Comparison of ENCODE assay signal across 13 cellular contexts in the genomic region with DNA sequence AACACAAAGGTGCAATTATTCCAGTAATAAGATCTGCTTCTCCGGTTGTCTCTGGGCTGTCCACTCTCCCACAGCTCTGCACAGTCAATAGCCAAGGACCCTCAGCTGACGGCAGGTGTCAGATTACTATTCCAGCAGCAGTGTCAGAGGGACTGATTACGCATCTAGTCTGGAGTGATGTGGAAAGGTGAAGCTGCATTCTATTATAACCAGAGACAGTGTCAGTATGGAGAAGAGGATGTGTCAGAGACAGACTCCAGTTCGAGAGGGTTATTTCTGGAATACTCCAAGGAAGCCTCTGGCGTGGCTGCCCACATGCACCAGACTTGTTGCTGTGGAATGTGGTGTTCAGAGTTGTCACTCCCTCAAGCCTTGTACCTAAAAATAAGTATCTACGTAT.
DNase-seq lines count a peak whose midpoint lies in the region; ATAC-seq and TF ChIP-seq lines count a peak whose summit lies in the region.
"Had no signal": no experiment of that assay in that cellular context is flagged by ENCODE, and none has a peak within 500 bp of the region (broad histone marks: within the 10 kb centered on the region; RNA-seq: fewer than 3 reads in every experiment).

No MANE protein-coding gene starts in this region.

- WGBS in body of pancreas, 2 donors, result 71 to 76% methylated on average over 6 of the region's 6 CpGs

- H3K36me3 ChIP-seq in cardiac muscle cell, result no peaks in the 10 kb centered on the region
- no peaks in the 10 kb centered on the region for H3K36me3 ChIP-seq in MM.1S (replicated peaks; ENCODE audit: insufficient read depth, low read length)
- H3K36me3 ChIP-seq in body of pancreas (replicated peaks in 1 of 2; ENCODE audit: insufficient read depth in 1 of 2, low read depth in 2 of 2), result no peaks in the 10 kb centered on the region
- H3K36me3 ChIP-seq: SJSA1 had no signal

- TF ChIP-seq CTCF in cardiac muscle cell (IDR thresholded peaks at IDR 0.05; ENCODE audit: low read depth, low read length) (no peak), MM.1S (IDR thresholded peaks at IDR 0.05; ENCODE audit: low read length) (no peak), body of pancreas (IDR thresholded peaks at IDR 0.05) (no peak)

- H3K27me3 ChIP-seq in cardiac muscle cell, result no peaks in the 10 kb centered on the region
- no peaks in the 10 kb centered on the region for H3K27me3 ChIP-seq in MM.1S (replicated peaks; ENCODE audit: insufficient read depth, low read length)
- no peaks in the 10 kb centered on the region for H3K27me3 ChIP-seq in body of pancreas
- H3K27me3 ChIP-seq: SJSA1 had no signal

- TF ChIP-seq POLR2A in body of pancreas (IDR thresholded peaks at IDR 0.05), result no peak

- no peaks in the 10 kb centered on the region for H3K79me2 ChIP-seq in MM.1S (ENCODE audit: low read length)

- DNase-seq in DMS 273 (lab: John Stamatoyannopoulos, UW; ENCODE audit: unreplicated experiment) (peak; percentile 9), DMS 273 treated with DMSO at 0.1 percent for 48 hours (lab: John Stamatoyannopoulos, UW) (no peak), NCI-H748 (lab: John Stamatoyannopoulos, UW; ENCODE audit: unreplicated experiment) (peak; percentile 86), cardiac muscle cell (ENCODE audit: low read depth in 1 of 2, low spot score in 1 of 2) (peak in 1 of 2 donors; percentile 95), skeletal muscle cell (ENCODE audit: low read depth) (peak; percentile 60), MM.1S (no peak), body of pancreas (no peak)
- DNase-seq: activated CD4-positive, alpha-beta T cell treated with anti-CD3 and anti-CD28 coated beads for 4 hours; NCI-H1930; stimulated activated CD4-positive, alpha-beta T cell treated with anti-CD3 and anti-CD28 coated beads, Interleukin-4, amount 100 ng/mL, for 24 hours had no signal

- intact Hi-C loops in body of pancreas (cut with DNase I), result no loop called here

- H2AFZ ChIP-seq in MM.1S (ENCODE audit: low read length), result no peak overlapping the region

- no peak overlapping the region for H3K9ac ChIP-seq in MM.1S (ENCODE audit: low read length)

- H3K4me2 ChIP-seq in MM.1S (ENCODE audit: low read depth, low read length), result no peak overlapping the region

- H3K9me3 ChIP-seq in cardiac muscle cell (ENCODE audit: low read depth) (no peaks in the 10 kb centered on the region), MM.1S (replicated peaks; ENCODE audit: insufficient read depth, low read length) (no peaks in the 10 kb centered on the region), body of pancreas (no peaks in the 10 kb centered on the region)
- H3K9me3 ChIP-seq: SJSA1 had no signal

- H3K4me3 ChIP-seq in cardiac muscle cell, result no peak overlapping the region
- no peak overlapping the region for H3K4me3 ChIP-seq in skeletal muscle cell (ENCODE audit: low read depth, low read length)
- H3K4me3 ChIP-seq in MM.1S (ENCODE audit: low read length), result no peak overlapping the region
- H3K4me3 ChIP-seq in body of pancreas, result no peak overlapping the region
- H3K4me3 ChIP-seq: SJSA1 had no signal

- H3K4me1 ChIP-seq in cardiac muscle cell (ENCODE audit: low read depth) (peaks cover 57% of the 10 kb centered on the region), MM.1S (ENCODE audit: low read length) (no peaks in the 10 kb centered on the region), body of pancreas (no peaks in the 10 kb centered on the region)

- H3K27ac ChIP-seq in cardiac muscle cell (peak overlapping the region; percentile 93), MM.1S (ENCODE audit: low read length) (no peak overlapping the region), body of pancreas (no peak overlapping the region)
- H3K27ac ChIP-seq: 22Rv1, SJSA1 had no signal

- H3K9me2 ChIP-seq in MM.1S (replicated peaks; ENCODE audit: insufficient read depth, low read length), result no peaks in the 10 kb centered on the region

- no peak for ATAC-seq in body of pancreas
- no peak for ATAC-seq in HG03196 (IDR thresholded peaks at IDR 0.05; ENCODE audit: unreplicated experiment)

- no peaks in the 10 kb centered on the region for H3F3A ChIP-seq in MM.1S (ENCODE audit: insufficient read depth, low read length)

- no peaks in the 10 kb centered on the region for H4K20me1 ChIP-seq in MM.1S (ENCODE audit: insufficient read depth, low read length)

Comparison
In these comparisons a context has a peak if more than half of its experiments do, and no peak if none do; other contexts are left out.
1. DNase-seq: peak in DMS 273 (single experiment), NCI-H748 (single experiment) and skeletal muscle cell (single experiment); none in DMS 273 treated with DMSO at 0.1 percent for 48 hours (single experiment), MM.1S (single experiment) and body of pancreas (0 of 4).